1 cellular context compared by ENCODE assay signal in the genomic region with DNA sequence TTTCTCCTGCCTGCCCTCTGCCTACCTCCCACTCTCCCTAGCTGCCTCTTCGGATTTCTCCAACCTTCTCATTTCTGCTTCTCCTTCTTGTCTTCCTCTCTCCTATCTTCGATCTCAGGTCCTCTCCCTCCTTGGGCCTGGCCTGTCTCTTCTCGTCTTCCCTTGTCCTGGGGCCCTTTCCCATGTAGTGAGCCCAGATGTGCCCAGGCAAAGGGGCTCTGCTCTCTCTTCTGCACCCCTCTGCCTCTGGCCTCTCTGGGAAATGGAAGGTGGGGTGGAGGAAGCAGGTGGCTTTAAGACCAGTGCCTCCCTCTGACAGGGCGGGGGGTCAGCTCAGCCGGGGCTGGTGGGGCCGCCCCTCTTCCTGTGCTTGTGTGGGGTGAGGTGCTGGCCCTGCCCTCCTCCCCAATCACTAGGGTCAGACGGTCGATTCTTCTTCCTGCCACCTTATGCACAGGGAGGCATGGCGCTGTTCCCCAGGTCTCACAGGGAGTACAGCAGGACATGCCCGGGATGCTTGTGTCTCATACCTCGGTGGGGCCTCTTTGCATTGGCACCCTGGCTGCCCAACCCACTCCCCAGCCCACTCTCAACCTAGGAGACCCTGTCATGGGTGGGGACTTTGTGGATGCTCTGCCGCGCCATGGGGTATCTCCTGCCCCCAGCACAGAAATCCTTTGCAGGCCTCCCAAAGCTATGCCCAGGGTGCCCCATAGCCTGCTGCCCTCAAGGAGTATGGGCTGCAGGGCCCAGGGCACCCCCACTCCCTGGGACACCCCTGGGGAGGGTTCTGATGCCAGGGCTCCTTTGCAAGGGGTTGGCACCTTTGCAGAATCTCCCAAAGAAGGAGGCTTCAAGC.
TF ChIP-seq lines count a peak whose summit lies in the region.

No MANE protein-coding gene starts in this region.

TF ChIP-seq in H1, 55 proteins besides CTCF, POLR2A, EP300 and RAD21:
- TF ChIP-seq YY1 (IDR thresholded peaks at IDR 0.05; ENCODE audit: low read depth, low read length) (no peak), BACH1 (IDR thresholded peaks at IDR 0.05; ENCODE audit: low read length) (no peak), SAP30 (IDR thresholded peaks at IDR 0.05; ENCODE audit: insufficient read depth, insufficient replicate concordance, low read length) (no peak)
